Comparison of ENCODE assay signal across 9 cellular contexts in genomic region chr15:75649045-75649761, GRCh38. TPM values are rescaled to one million over a fixed set of nuclear protein-coding genes. Genes with fewer than 3 reads are reported as not detected.
A peak's percentile ranks its signal among the peaks of the same experiment; 100 is the strongest.
DNase-seq lines count a peak whose midpoint lies in the region; ATAC-seq and TF ChIP-seq lines count a peak whose summit lies in the region.
"Had no signal": no experiment of that assay in that cellular context is flagged by ENCODE, and none has a peak within 500 bp of the region (broad histone marks: within the 10 kb centered on the region; RNA-seq: fewer than 3 reads in every experiment).

No MANE protein-coding gene starts in this region.

- TF ChIP-seq CTCF in right atrium auricular region (IDR thresholded peaks at IDR 0.05): no peak
- no peak for TF ChIP-seq CTCF in vagina (IDR thresholded peaks at IDR 0.05)

- H3K27me3 Mint-ChIP-seq in dendritic cell treated with granulocyte-macrophage colony-stimulating factor and Interleukin-4, amounts not matched to agents 40 ng/mL and 50 ng/mL, for 4 days: peaks cover 11% of the 10 kb centered on the region

- H3K4me3 ChIP-seq in right atrium auricular region (peak overlapping the region; percentile 69 to 73), muscle layer of colon (ENCODE audit: low read depth in 1 of 2, low read length in 2 of 2) (peak overlapping the region; percentile 70 to 93), vagina (peak overlapping the region; percentile 67 to 70)

- intact Hi-C loops in left cardiac atrium (cut with DNase I) (no loop called here), vagina (cut with DNase I) (no loop called here)
- intact Hi-C loops in dendritic cell treated with granulocyte-macrophage colony-stimulating factor and Interleukin-4, amounts not matched to agents 40 ng/mL and 50 ng/mL, for 4 days (cut with micrococcal nuclease): loop anchor here (5.0 kb wide), 2 partner anchors 72 to 197 kb away; partner anchors contain the start of genes PTPN9 and SIN3A

- H3K9me3 Mint-ChIP-seq in dendritic cell treated with granulocyte-macrophage colony-stimulating factor and Interleukin-4, amounts not matched to agents 40 ng/mL and 50 ng/mL, for 4 days: no peaks in the 10 kb centered on the region

- H3K4me1 ChIP-seq in right atrium auricular region (peaks cover 0 to 72% of the 10 kb centered on the region in 2 donors), muscle layer of colon (ENCODE audit: insufficient read depth, low read length) (peaks cover 62% of the 10 kb centered on the region), vagina (peaks cover 74% of the 10 kb centered on the region)

- H3K4me1 Mint-ChIP-seq in dendritic cell treated with granulocyte-macrophage colony-stimulating factor and Interleukin-4, amounts not matched to agents 40 ng/mL and 50 ng/mL, for 4 days (ENCODE audit: low read depth): peaks cover 66% of the 10 kb centered on the region

- no peak for DNase-seq in right atrium auricular region (ENCODE audit: low spot score)
- DNase-seq in left cardiac atrium: no peak
- DNase-seq in vagina (ENCODE audit: extremely low spot score in 2 of 2): peak in 1 of 2 donors; percentile 86
- DNase-seq: WERI-Rb-1 had no signal

- H3K9me3 ChIP-seq in right atrium auricular region: no peaks in the 10 kb centered on the region
- no peaks in the 10 kb centered on the region for H3K9me3 ChIP-seq in muscle layer of colon (ENCODE audit: low read length)
- no peaks in the 10 kb centered on the region for H3K9me3 ChIP-seq in vagina

- peaks cover 47% of the 10 kb centered on the region for H3K36me3 Mint-ChIP-seq in dendritic cell treated with granulocyte-macrophage colony-stimulating factor and Interleukin-4, amounts not matched to agents 40 ng/mL and 50 ng/mL, for 4 days (ENCODE audit: low read depth)

- no peak for TF ChIP-seq POLR2A in vagina (IDR thresholded peaks at IDR 0.05)

- peak overlapping the region; percentile 95 for H3K27ac ChIP-seq in right atrium auricular region
- H3K27ac ChIP-seq in muscle layer of colon (ENCODE audit: low read depth, low read length): peak overlapping the region; percentile 98
- H3K27ac ChIP-seq in vagina: peak overlapping the region; percentile 93
- H3K27ac ChIP-seq: WERI-Rb-1 had no signal

- peak overlapping the region; percentile 84 for H3K9ac ChIP-seq in muscle layer of colon (ENCODE audit: low read length)

- H3K27ac Mint-ChIP-seq in dendritic cell treated with granulocyte-macrophage colony-stimulating factor and Interleukin-4, amounts not matched to agents 40 ng/mL and 50 ng/mL, for 4 days: peak overlapping the region; percentile 90

- H3K4me3 Mint-ChIP-seq in dendritic cell treated with granulocyte-macrophage colony-stimulating factor and Interleukin-4, amounts not matched to agents 40 ng/mL and 50 ng/mL, for 4 days: peak overlapping the region; percentile 92

- ATAC-seq in left cardiac atrium (no peak), HG03457 (IDR thresholded peaks at IDR 0.05; ENCODE audit: unreplicated experiment) (no peak), GM18909 (IDR thresholded peaks at IDR 0.05; ENCODE audit: poor library complexity, unreplicated experiment) (no peak), GM21526 (IDR thresholded peaks at IDR 0.05; ENCODE audit: low FRiP score, unreplicated experiment) (no peak)

- H3K36me3 ChIP-seq in right atrium auricular region: peaks cover 9% of the 10 kb centered on the region
- no peaks in the 10 kb centered on the region for H3K36me3 ChIP-seq in muscle layer of colon (ENCODE audit: insufficient read depth, low read length)
- H3K36me3 ChIP-seq in vagina: peaks cover 0 to 7% of the 10 kb centered on the region in 2 donors

- H3K27me3 ChIP-seq in right atrium auricular region (no peaks in the 10 kb centered on the region), muscle layer of colon (ENCODE audit: control insufficient read depth in 1 of 2, insufficient read depth in 2 of 2, low read length in 2 of 2) (no peaks in the 10 kb centered on the region), vagina (no peaks in the 10 kb centered on the region)

RNA-seq across cellular contexts. Expression of gene SNX33, which starts 1.5 kb away (rescaled TPM):
- 10 to 100 TPM; 10.3 to 20.5 TPM for total RNA-seq in right atrium auricular region
- 10 to 100 TPM; 14.3 to 17.0 TPM for total RNA-seq in left cardiac atrium
- 23.6 TPM for total RNA-seq in vagina

RNA-seq across cellular contexts. Expression of gene IMP3, which starts 9.2 kb away (rescaled TPM):
- total RNA-seq in right atrium auricular region: 100 to 1,000 TPM in 1 of 2 donors, 10 to 100 TPM in 1; 71.2 to 119 TPM
- total RNA-seq in left cardiac atrium: 10 to 100 TPM; 44.1 to 49.9 TPM
- total RNA-seq in vagina: 109 TPM

RNA-seq across cellular contexts. Expression of gene SNUPN, which starts 23.7 kb away (rescaled TPM):
- 10 to 100 TPM; 13.7 to 17.3 TPM for total RNA-seq in right atrium auricular region
- 10 to 100 TPM; 15.6 to 21.4 TPM for total RNA-seq in left cardiac atrium
- 21.9 TPM for total RNA-seq in vagina
